In the genomic region with DNA sequence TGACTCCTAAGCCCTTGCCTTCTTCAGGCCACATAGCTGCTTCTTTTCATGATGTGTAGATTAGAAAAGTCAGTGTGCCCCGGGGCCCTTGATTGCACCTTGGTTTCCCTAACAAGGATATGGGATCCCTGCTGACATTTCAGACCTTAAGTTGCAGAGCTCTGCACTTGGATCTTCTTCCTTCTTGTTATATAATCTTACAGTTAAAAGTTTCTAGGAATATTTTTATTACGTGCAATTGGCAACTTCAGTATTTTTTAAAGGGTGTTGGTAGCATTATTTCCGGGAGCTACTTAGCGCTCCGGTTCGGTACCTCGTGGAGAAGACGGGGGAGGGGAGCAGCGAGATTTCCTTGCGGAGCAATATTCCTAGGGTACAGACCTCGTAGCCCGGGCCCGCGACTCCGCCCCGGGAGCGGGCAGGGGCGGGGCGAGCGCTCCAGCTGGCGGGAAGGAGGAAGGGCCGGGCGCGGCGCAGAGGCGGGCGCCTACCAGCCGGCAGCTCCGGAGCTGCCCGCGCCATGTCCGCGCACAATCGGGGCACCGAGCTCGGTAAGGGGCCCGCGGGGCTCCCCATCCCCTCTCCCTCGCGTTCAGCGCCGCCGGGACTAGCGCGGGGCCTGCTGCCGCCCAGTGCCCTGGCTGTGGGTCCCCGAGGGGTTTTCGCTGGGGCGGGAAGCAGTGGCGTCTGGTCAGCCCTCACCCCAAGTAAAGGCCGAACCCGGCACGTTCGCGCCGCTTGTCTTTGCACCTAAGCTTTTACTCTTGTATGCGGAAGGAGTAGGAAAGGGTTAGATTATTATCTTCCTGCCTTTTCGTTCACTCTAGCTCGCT, we compare ENCODE assay signal across 8 cellular contexts. TPM values are rescaled to one million over a fixed set of nuclear protein-coding genes. Genes with fewer than 3 reads are reported as not detected.
DNase-seq lines count a peak whose midpoint lies in the region; ATAC-seq and TF ChIP-seq lines count a peak whose summit lies in the region.

Gene DERA (plus strand): TSS at position 469 of the 833 bp plus-strand sequence. CDS start 52 bp downstream, at position 521.

- intact Hi-C loops in activated CD4-positive, alpha-beta memory T cell treated with anti-CD3 and anti-CD28 coated beads for 36 hours (cut with micrococcal nuclease) = loop anchor here (1.0 kb wide), 1 partner anchor 29 kb away; the partner anchor contains the start of gene STRAP
- intact Hi-C loops in lower lobe of right lung (cut with DNase I) = no loop called here

- peaks cover 13% of the 10 kb centered on the region for H3K36me3 ChIP-seq in lower lobe of right lung

- H3K4me1 ChIP-seq in lower lobe of right lung = peaks cover 14% of the 10 kb centered on the region

- H3K27me3 Mint-ChIP-seq in activated CD4-positive, alpha-beta memory T cell treated with anti-CD3 and anti-CD28 coated beads for 36 hours = no peaks in the 10 kb centered on the region

- no peaks in the 10 kb centered on the region for H3K9me3 Mint-ChIP-seq in activated CD4-positive, alpha-beta memory T cell treated with anti-CD3 and anti-CD28 coated beads for 36 hours

- peak within 1 kb of the TSS; percentile 85 for H3K27ac Mint-ChIP-seq in activated CD4-positive, alpha-beta memory T cell treated with anti-CD3 and anti-CD28 coated beads for 36 hours

- CTCF ChIA-PET in activated CD4-positive, alpha-beta memory T cell treated with anti-CD3 and anti-CD28 coated beads for 36 hours (lab: Charles Lee) = interaction anchor here (0.8 to 2.6 kb wide), 8 partner anchors 10 to 379 kb away, joined by 3 to 35 read pairs (median 4); no protein-coding TSS in a partner anchor

- peak; percentile 14 for TF ChIP-seq CTCF in lower lobe of right lung (IDR thresholded peaks at IDR 0.05)

- peak in 13 of 14 donors; percentile 20 to 82 (median 64) for DNase-seq in C1 segment of cervical spinal cord (lab: John Stamatoyannopoulos, UW)
- DNase-seq in GM19238 (ENCODE audit: insufficient read length, low spot score) = peak; percentile 32
- peak; percentile 35 to 91 for DNase-seq in NCI-H526 (lab: John Stamatoyannopoulos, UW)
- peak; percentile 70 for DNase-seq in activated CD4-positive, alpha-beta memory T cell treated with anti-CD3 and anti-CD28 coated beads for 36 hours
- DNase-seq in ecto neural progenitor cell (ENCODE audit: low spot score) = peak; percentile 91
- DNase-seq in lower lobe of right lung = peak; percentile 89
- DNase-seq in stimulated activated CD4-positive, alpha-beta T cell treated with anti-CD3 and anti-CD28 coated beads, TNF-alpha, amount 100 ng/mL, for 24 hours (ENCODE audit: low read depth in 3 of 3) = peak; percentile 28 to 68 (median 42)

- POLR2A ChIA-PET in activated CD4-positive, alpha-beta memory T cell treated with anti-CD3 and anti-CD28 coated beads for 36 hours (lab: Charles Lee) = interaction anchor here (0.6 to 1.1 kb wide), 4 partner anchors 19 to 122 kb away, joined by 3 to 6 read pairs (median 3); partner anchors contain the start of genes EPS8 and STRAP

- H3K4me3 Mint-ChIP-seq in activated CD4-positive, alpha-beta memory T cell treated with anti-CD3 and anti-CD28 coated beads for 36 hours = peak within 1 kb of the TSS; percentile 90

- no peaks in the 10 kb centered on the region for H3K27me3 ChIP-seq in lower lobe of right lung (ENCODE audit: low read depth)

- ATAC-seq in HG03439 (IDR thresholded peaks at IDR 0.05; ENCODE audit: unreplicated experiment) (peak; percentile 91), lower lobe of right lung (peak; percentile 99)

- H3K27ac ChIP-seq in lower lobe of right lung = peak within 1 kb of the TSS; percentile 96

- no peaks in the 10 kb centered on the region for H3K36me3 Mint-ChIP-seq in activated CD4-positive, alpha-beta memory T cell treated with anti-CD3 and anti-CD28 coated beads for 36 hours

- H3K9me3 ChIP-seq in lower lobe of right lung = no peaks in the 10 kb centered on the region

- peak within 1 kb of the TSS; percentile 77 for H3K4me3 ChIP-seq in lower lobe of right lung

- H3K4me1 Mint-ChIP-seq in activated CD4-positive, alpha-beta memory T cell treated with anti-CD3 and anti-CD28 coated beads for 36 hours (ENCODE audit: low read depth) = peaks cover 16% of the 10 kb centered on the region

RNA-seq across cellular contexts. Expression of gene DERA, which starts in this region (rescaled TPM):
- total RNA-seq in activated CD4-positive, alpha-beta memory T cell treated with anti-CD3 and anti-CD28 coated beads for 36 hours = 10 to 100 TPM; 28.4 to 29.0 TPM
- total RNA-seq in lower lobe of right lung = 44.0 TPM

Comparison
In these comparisons a context has a peak if more than half of its experiments do, and no peak if none do; other contexts are left out.
1. Peak in every context shown above with its lines: DNase-seq, ATAC-seq, H3K4me3 ChIP-seq and H3K27ac ChIP-seq.
2. DNase-seq: peak in every context shown above with its lines; median percentile 91 in ecto neural progenitor cell; 89 in lower lobe of right lung; 70 in activated CD4-positive, alpha-beta memory T cell treated with anti-CD3 and anti-CD28 coated beads for 36 hours; 64 in C1 segment of cervical spinal cord; 63 in NCI-H526; 42 in stimulated activated CD4-positive, alpha-beta T cell treated with anti-CD3 and anti-CD28 coated beads, TNF-alpha, amount 100 ng/mL, for 24 hours; 32 in GM19238.